21 cellular contexts compared by ENCODE assay signal in genomic region chr14:74910556-74910955, GRCh38. TPM values are rescaled to one million over a fixed set of nuclear protein-coding genes. Genes with fewer than 3 reads are reported as not detected.
DNase-seq lines count a peak whose midpoint lies in the region; ATAC-seq and TF ChIP-seq lines count a peak whose summit lies in the region.
"Had no signal": no experiment of that assay in that cellular context is flagged by ENCODE, and none has a peak within 500 bp of the region (broad histone marks: within the 10 kb centered on the region; RNA-seq: fewer than 3 reads in every experiment).

No MANE protein-coding gene starts in this region.

- TF ChIP-seq POLR2A in IMR-90 (IDR thresholded peaks at IDR 0.05; ENCODE audit: low read depth, low read length) (no peak), erythroblast (IDR thresholded peaks at IDR 0.05; ENCODE audit: low read length) (no peak)

- H3K56ac ChIP-seq in IMR-90 (ENCODE audit: extremely low read depth, insufficient read depth, low read length) = no peak overlapping the region

- H3K14ac ChIP-seq in IMR-90 (replicated peaks; ENCODE audit: low read depth, low read length) = no peak overlapping the region

- H3K79me2 ChIP-seq in osteoblast (ENCODE audit: insufficient read depth, low read length) = no peaks in the 10 kb centered on the region

- peaks cover 0 to 12% (median 7%) of the 10 kb centered on the region in 11 experiments; a peak in 11 of 22 replicates for H3K36me3 ChIP-seq in BLaER1 treated with 17β-estradiol and CSF1 and Interleukin-3, amounts not matched to agents 10 nM and 100 nM
- H3K36me3 ChIP-seq in IMR-90 (ENCODE audit: control insufficient read depth, insufficient read depth, low read length) (peaks cover 4% of the 10 kb centered on the region), osteoblast (ENCODE audit: insufficient read depth, low read length) (peaks cover 3% of the 10 kb centered on the region)

- H2BK20ac ChIP-seq in IMR-90 (ENCODE audit: low read depth, low read length) = no peak overlapping the region

- H3K9me3 ChIP-seq in BLaER1 treated with 17β-estradiol and CSF1 and Interleukin-3, amounts not matched to agents 10 nM and 100 nM (replicated peaks in 1 of 11) = no peaks in the 10 kb centered on the region
- H3K9me3 ChIP-seq in IMR-90 (ENCODE audit: control insufficient read depth, insufficient read depth, low read length) (no peaks in the 10 kb centered on the region), osteoblast (ENCODE audit: low read depth, low read length) (no peaks in the 10 kb centered on the region)

- no peak overlapping the region for H3K9ac ChIP-seq in BLaER1 treated with 17β-estradiol and CSF1 and Interleukin-3, amounts not matched to agents 10 nM and 100 nM
- H3K9ac ChIP-seq in IMR-90 (ENCODE audit: low read depth, low read length) = no peak overlapping the region

- H3K27ac ChIP-seq in BLaER1 treated with 17β-estradiol and CSF1 and Interleukin-3, amounts not matched to agents 10 nM and 100 nM = no peak overlapping the region
- H3K27ac ChIP-seq in IMR-90 (ENCODE audit: insufficient read depth, low read length) (no peak overlapping the region), osteoblast (ENCODE audit: low read depth, low read length) (no peak overlapping the region)
- H3K27ac ChIP-seq: RWPE1 had no signal

- no peak overlapping the region for H2AK9ac ChIP-seq in IMR-90 (replicated peaks; ENCODE audit: low read depth, low read length, poor library complexity)

- TF ChIP-seq CTCF in IMR-90 (conservative IDR thresholded peaks at IDR 0.05; ENCODE audit: low read depth, low read length) = no peak
- no peak for TF ChIP-seq CTCF in osteoblast (IDR thresholded peaks at IDR 0.05; ENCODE audit: extremely low read depth, low read depth, low read length)

- in situ Hi-C loops in IMR-90 (cut with MboI; ENCODE audit: low sequenced_read_pairs) = loop anchor here (5.0 to 10.0 kb wide), 2 partner anchors 167 to 394 kb away; no protein-coding TSS in a partner anchor

- intact Hi-C loops in IMR-90 (cut with micrococcal nuclease) = no loop called here

- H3K9me1 ChIP-seq in IMR-90 (ENCODE audit: insufficient read depth, low read length) = peaks cover 3% of the 10 kb centered on the region; the same call in 1 of the 2 replicates

- no CpG with 5 or more reads among the region's 10 CpGs for WGBS in IMR-90 (ENCODE audit: extremely low coverage in 2 of 2, insufficient read length in 1 of 2), 2 experiments

- H3K4me2 ChIP-seq in BLaER1 treated with 17β-estradiol and CSF1 and Interleukin-3, amounts not matched to agents 10 nM and 100 nM = peak overlapping the region in 6 of 11 experiments; percentile 7 to 52 (median 32); a peak in 8 of 22 replicates
- no peak overlapping the region for H3K4me2 ChIP-seq in IMR-90 (ENCODE audit: low read depth, low read length)
- H3K4me2 ChIP-seq in osteoblast (ENCODE audit: insufficient read depth, low read length) = no peak overlapping the region
- H3K4me2 ChIP-seq: GM23338 had no signal

- H4K5ac ChIP-seq in IMR-90 (ENCODE audit: low read depth, low read length) = no peak overlapping the region

- H3K18ac ChIP-seq in IMR-90 (ENCODE audit: low read depth, low read length) = no peak overlapping the region

- H3K79me1 ChIP-seq in IMR-90 (ENCODE audit: low read depth in 1 of 2, low read length in 2 of 2) = no peaks in the 10 kb centered on the region

- no peak overlapping the region for H3K4ac ChIP-seq in IMR-90 (ENCODE audit: low read depth, low read length)

- no peak overlapping the region for H2AK5ac ChIP-seq in IMR-90 (ENCODE audit: low read depth, low read length)

- H3K4me3 ChIP-seq in BLaER1 treated with 17β-estradiol and CSF1 and Interleukin-3, amounts not matched to agents 10 nM and 100 nM = no peak overlapping the region
- no peak overlapping the region for H3K4me3 ChIP-seq in IMR-90 (ENCODE audit: insufficient read depth, low read depth, low read length)
- no peak overlapping the region for H3K4me3 ChIP-seq in osteoblast (ENCODE audit: insufficient read depth, low read length)
- H3K4me3 ChIP-seq: GM23338 had no signal

- peaks cover 0 to 30% (median 7%) of the 10 kb centered on the region in 11 experiments; a peak in 11 of 22 replicates for H4K20me1 ChIP-seq in BLaER1 treated with 17β-estradiol and CSF1 and Interleukin-3, amounts not matched to agents 10 nM and 100 nM
- H4K20me1 ChIP-seq in IMR-90 (ENCODE audit: insufficient read depth, low read length) (peaks cover 6% of the 10 kb centered on the region), osteoblast (ENCODE audit: insufficient read depth, low read length) (no peaks in the 10 kb centered on the region)

- no peak for TF ChIP-seq RAD21 in IMR-90 (IDR thresholded peaks at IDR 0.05; ENCODE audit: low read length)

- no peak overlapping the region for H3K23ac ChIP-seq in IMR-90 (ENCODE audit: low read depth, low read length)

- DNase-seq in IMR-90 (no peak), erythroblast (lab: John Stamatoyannopoulos, UW) (peak; percentile 26 to 43), osteoblast (ENCODE audit: insufficient read length, low spot score, missing footprints) (peak; percentile 56), NCI-H2107 (lab: John Stamatoyannopoulos, UW) (no peak), NCI-H748 (lab: John Stamatoyannopoulos, UW; ENCODE audit: unreplicated experiment) (no peak)
- DNase-seq: CD4-positive, alpha-beta T cell; DMS79; HFFc6; MV-4-11; NCI-H1436 treated with DMSO at 0.1 percent for 48 hours; NCI-H2081; NCI-H524 treated with DMSO at 0.1 percent for 48 hours; NK-92 treated with Interleukin-12 subunit alpha and Interleukin-12 subunit beta, amount 100 ng/mL, for 24 hours; OCI-M1 had no signal

- H3K4me1 ChIP-seq in BLaER1 treated with 17β-estradiol and CSF1 and Interleukin-3, amounts not matched to agents 10 nM and 100 nM = peaks cover 22 to 43% (median 35%) of the 10 kb centered on the region in 10 experiments
- H3K4me1 ChIP-seq in IMR-90 (ENCODE audit: control insufficient read depth, insufficient read depth, low read length) (peaks cover 1% of the 10 kb centered on the region; the same call in 1 of the 2 replicates), osteoblast (ENCODE audit: insufficient read depth, low read length) (peaks cover 10% of the 10 kb centered on the region)

- H2BK120ac ChIP-seq in IMR-90 (ENCODE audit: low read depth, low read length) = no peak overlapping the region

- H4K91ac ChIP-seq in IMR-90 (ENCODE audit: insufficient read depth, low read depth, low read length) = no peak overlapping the region

- CTCF ChIA-PET in IMR-90 (lab: Yijun Ruan, JAX) = no interaction called here

- H2AFZ ChIP-seq in IMR-90 (replicated peaks; ENCODE audit: low read length, poor library complexity) (peak overlapping the region; percentile 53), osteoblast (ENCODE audit: low read length) (no peak overlapping the region)
- H2AFZ ChIP-seq: GM23338 had no signal

- ATAC-seq in IMR-90 (ENCODE audit: low read depth) (no peak), GM21619 (IDR thresholded peaks at IDR 0.05; ENCODE audit: unreplicated experiment) (no peak), HG02610 (IDR thresholded peaks at IDR 0.05; ENCODE audit: unreplicated experiment) (no peak)
- ATAC-seq: GM23338 had no signal

- no peak overlapping the region for H4K8ac ChIP-seq in IMR-90 (ENCODE audit: low read depth in 2 of 2, low read length in 2 of 2)

- H3K27me3 ChIP-seq in BLaER1 treated with 17β-estradiol and CSF1 and Interleukin-3, amounts not matched to agents 10 nM and 100 nM = no peaks in the 10 kb centered on the region
- H3K27me3 ChIP-seq in IMR-90 (ENCODE audit: control insufficient read depth, insufficient read depth, low read length) (no peaks in the 10 kb centered on the region), osteoblast (ENCODE audit: insufficient read depth, low read length) (no peaks in the 10 kb centered on the region)

- BruUV-seq in IMR-90 (replicated peaks; lab: Mats Ljungman, UMichigan) = no TSS peak

- POLR2A ChIA-PET in IMR-90 (lab: Charles Lee; ENCODE audit: unreplicated experiment) = no interaction called here

- H2BK15ac ChIP-seq in IMR-90 (ENCODE audit: low read depth, low read length) = no peak overlapping the region

- dilution Hi-C loops in IMR-90 (cut with HindIII; ENCODE audit: low sequenced_read_pairs, unreplicated experiment) = no loop called here

- no peak overlapping the region for H2BK5ac ChIP-seq in IMR-90 (ENCODE audit: low read depth, low read length, poor library complexity, severe bottlenecking)

TF ChIP-seq in IMR-90, 13 proteins besides CTCF, POLR2A, EP300 and RAD21:
- TF ChIP-seq MAFK (IDR thresholded peaks at IDR 0.05; ENCODE audit: low read depth, low read length) (no peak), MAZ (IDR thresholded peaks at IDR 0.05; ENCODE audit: borderline replicate concordance, low read depth, low read length) (no peak), CEBPB (IDR thresholded peaks at IDR 0.05; ENCODE audit: low read depth, low read length) (no peak), CHD1 (IDR thresholded peaks at IDR 0.05; ENCODE audit: low read depth, low read length) (no peak)
TF ChIP-seq in IMR-90: peak in this region for 0.

RNA-seq across cellular contexts. Expression of gene RPS6KL1, which starts 12.5 kb away (rescaled TPM):
- total RNA-seq in IMR-90 (2012; rRNA removed) = 0.72 and 1.1 TPM in 2 replicates
- 1.2 and 1.7 TPM in 2 replicates for polyA plus RNA-seq in IMR-90 (2012; rRNA removed)
- polyA plus RNA-seq in IMR-90 (2012; cell fraction: cytosol; rRNA removed) = 0.44 and 0.67 TPM in 2 replicates
- polyA plus RNA-seq in IMR-90 (2012; cell fraction: nucleus; rRNA removed; ENCODE audit: low replicate concordance) = 3.6 and 5.3 TPM in 2 replicates
- 0.29 and 0.36 TPM in 2 replicates for total RNA-seq in osteoblast

RNA-seq across cellular contexts. Expression of gene DLST, which starts 28.8 kb away (rescaled TPM):
- total RNA-seq in IMR-90 (2012; rRNA removed) (58.6 and 63.0 TPM in 2 replicates), osteoblast (69.8 and 72.5 TPM in 2 replicates)
- 119 and 132 TPM in 2 replicates for polyA plus RNA-seq in IMR-90 (2012; rRNA removed)
- 71.7 and 111 TPM in 2 replicates for polyA plus RNA-seq in IMR-90 (2012; cell fraction: cytosol; rRNA removed)
- polyA plus RNA-seq in IMR-90 (2012; cell fraction: nucleus; rRNA removed; ENCODE audit: low replicate concordance) = 85.7 and 132 TPM in 2 replicates

RNA-seq across cellular contexts. Expression of gene PROX2, which starts 34.6 kb away (rescaled TPM):
- total RNA-seq in IMR-90 (2012; rRNA removed) (not detected in 2 replicates), osteoblast (not detected in 2 replicates)
- not detected in 2 replicates for polyA plus RNA-seq in IMR-90 (2012; rRNA removed)
- not detected in 2 replicates for polyA plus RNA-seq in IMR-90 (2012; cell fraction: cytosol; rRNA removed)
- not detected in 2 replicates for polyA plus RNA-seq in IMR-90 (2012; cell fraction: nucleus; rRNA removed; ENCODE audit: low replicate concordance)
- total RNA-seq: G401, GM23338, HFFc6 had no signal
- polyA plus RNA-seq: IgD-negative memory B cell had no signal

RNA-seq across cellular contexts. Expression of gene PGF, which starts 44.8 kb away (rescaled TPM):
- total RNA-seq in IMR-90 (2012; rRNA removed) (0.28 and 0.36 TPM in 2 replicates), osteoblast (16.3 and 24.5 TPM in 2 replicates)
- 0.39 and 0.42 TPM in 2 replicates for polyA plus RNA-seq in IMR-90 (2012; rRNA removed)
- 0.21 and 1.0 TPM in 2 replicates for polyA plus RNA-seq in IMR-90 (2012; cell fraction: cytosol; rRNA removed)
- polyA plus RNA-seq in IMR-90 (2012; cell fraction: nucleus; rRNA removed; ENCODE audit: low replicate concordance) = 0.28 and 0.52 TPM in 2 replicates
- polyA plus RNA-seq: IgD-negative memory B cell had no signal

Comparison
In these comparisons a context has a peak if more than half of its experiments do, and no peak if none do; other contexts are left out.
1. H3K4me2 ChIP-seq: peak in BLaER1 treated with 17β-estradiol and CSF1 and Interleukin-3, amounts not matched to agents 10 nM and 100 nM (6 of 11); none in IMR-90 (single experiment) and osteoblast (single experiment).
2. DNase-seq: peak in erythroblast (2 of 2) and osteoblast (single experiment); none in IMR-90 (single experiment), NCI-H2107 (single experiment) and NCI-H748 (single experiment).